ENCODE assay signal across 8 cellular contexts in the genomic region with DNA sequence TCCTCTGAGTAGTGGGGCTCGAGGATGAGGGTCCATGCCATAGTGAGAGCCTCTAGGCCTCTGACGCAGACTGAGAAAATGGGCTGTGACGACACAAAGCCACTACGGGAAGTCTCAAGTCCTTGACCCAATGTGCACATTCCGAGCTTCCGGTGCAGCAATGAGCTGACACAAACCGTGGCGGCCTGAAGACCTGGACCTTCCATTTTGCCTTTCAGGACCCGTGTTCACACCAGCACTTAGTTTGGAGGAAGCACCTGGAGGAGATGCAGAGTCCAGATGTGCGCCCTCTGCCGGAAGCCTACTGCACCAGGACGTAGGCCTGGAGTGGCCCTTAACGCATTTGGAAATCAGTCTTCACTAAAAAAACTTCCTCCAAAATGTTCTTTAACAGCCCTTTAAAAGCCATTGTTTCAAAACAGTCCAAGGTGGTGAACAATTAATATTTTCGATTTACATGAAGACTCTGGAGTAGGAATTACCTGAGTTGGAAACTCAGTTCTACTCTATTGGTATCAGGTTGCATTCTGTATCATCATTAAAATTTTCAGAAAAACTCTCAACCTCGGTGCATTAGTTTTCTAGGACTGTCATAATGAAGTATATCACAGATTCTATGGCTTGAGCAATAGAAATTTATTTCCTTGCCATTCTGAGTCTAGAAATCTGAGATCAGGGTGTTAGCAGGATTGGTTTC. TPM values are rescaled to one million over a fixed set of nuclear protein-coding genes. Genes with fewer than 3 reads are reported as not detected.
DNase-seq lines count a peak whose midpoint lies in the region; ATAC-seq lines count a peak whose summit lies in the region.

No MANE protein-coding gene starts in this region.

- H3K18ac ChIP-seq in mesenchymal stem cell (ENCODE audit: low read depth in 1 of 2, low read length in 2 of 2), result no peak overlapping the region

- H3K27ac Mint-ChIP-seq in stimulated activated memory B cell treated with anti-CD40 and anti-IgM and Interleukin-4, amounts not matched to agents 10 μg/mL and 1 μg/mL and 100 μg/mL, for 72 hours, result peak overlapping the region; percentile 95

- no peak overlapping the region for H2AK5ac ChIP-seq in mesenchymal stem cell (ENCODE audit: low read length, severe bottlenecking)

- H2BK5ac ChIP-seq in mesenchymal stem cell (ENCODE audit: low read depth, low read length, poor library complexity, severe bottlenecking), result no peak overlapping the region

- ATAC-seq in HG03520 (IDR thresholded peaks at IDR 0.05; ENCODE audit: unreplicated experiment), result peak; percentile 35
- ATAC-seq in stimulated activated memory B cell treated with anti-CD40 and anti-IgM and Interleukin-4, amounts not matched to agents 10 μg/mL and 1 μg/mL and 100 μg/mL, for 72 hours, result peak; percentile 61
- ATAC-seq in GM18867 (IDR thresholded peaks at IDR 0.05; ENCODE audit: unreplicated experiment), result no peak

- H4K8ac ChIP-seq in mesenchymal stem cell (ENCODE audit: low read length), result no peak overlapping the region

- no peak overlapping the region for H3K4me3 Mint-ChIP-seq in stimulated activated memory B cell treated with anti-CD40 and anti-IgM and Interleukin-4, amounts not matched to agents 10 μg/mL and 1 μg/mL and 100 μg/mL, for 72 hours

- no peak overlapping the region for H3K4ac ChIP-seq in mesenchymal stem cell (ENCODE audit: low read depth in 1 of 2, low read length in 2 of 2)

- H2BK12ac ChIP-seq in mesenchymal stem cell (ENCODE audit: low read length in 2 of 2), result no peak overlapping the region

- H3K9me3 Mint-ChIP-seq in stimulated activated memory B cell treated with anti-CD40 and anti-IgM and Interleukin-4, amounts not matched to agents 10 μg/mL and 1 μg/mL and 100 μg/mL, for 72 hours, result no peaks in the 10 kb centered on the region

- H2BK15ac ChIP-seq in mesenchymal stem cell (ENCODE audit: low read depth, poor library complexity, severe bottlenecking), result no peak overlapping the region

- no peak overlapping the region for H3K27ac ChIP-seq in mesenchymal stem cell (ENCODE audit: low read length, poor library complexity, severe bottlenecking)

- no peak overlapping the region for H3K14ac ChIP-seq in mesenchymal stem cell (ENCODE audit: low read length in 2 of 2)

- no peak overlapping the region for H3K23ac ChIP-seq in mesenchymal stem cell (ENCODE audit: low read length in 2 of 2)

- H2AFZ ChIP-seq in mesenchymal stem cell (ENCODE audit: low read depth, low read length), result no peak overlapping the region

- H3K27me3 Mint-ChIP-seq in stimulated activated memory B cell treated with anti-CD40 and anti-IgM and Interleukin-4, amounts not matched to agents 10 μg/mL and 1 μg/mL and 100 μg/mL, for 72 hours, result no peaks in the 10 kb centered on the region

- peaks cover 6% of the 10 kb centered on the region for H3K4me1 ChIP-seq in mesenchymal stem cell (ENCODE audit: control insufficient read depth, insufficient read depth, low read depth, low read length)

- H3K9me3 ChIP-seq in mesenchymal stem cell (ENCODE audit: control insufficient read depth, low read length), result no peaks in the 10 kb centered on the region

- H3K27me3 ChIP-seq in mesenchymal stem cell (ENCODE audit: control insufficient read depth in 1 of 2, insufficient read depth in 1 of 2, low read length in 2 of 2), result no peaks in the 10 kb centered on the region

- H2BK120ac ChIP-seq in mesenchymal stem cell (ENCODE audit: low read depth, low read length), result no peak overlapping the region

- no peaks in the 10 kb centered on the region for H3K36me3 ChIP-seq in mesenchymal stem cell (ENCODE audit: control insufficient read depth in 1 of 2, insufficient read depth in 2 of 2, low read depth in 1 of 2, low read length in 2 of 2)

- H3K4me3 ChIP-seq in mesenchymal stem cell (ENCODE audit: insufficient read depth in 1 of 2, low read depth in 1 of 2, low read length in 2 of 2), result no peak overlapping the region

- peaks cover 40% of the 10 kb centered on the region for H3K4me1 Mint-ChIP-seq in stimulated activated memory B cell treated with anti-CD40 and anti-IgM and Interleukin-4, amounts not matched to agents 10 μg/mL and 1 μg/mL and 100 μg/mL, for 72 hours

- H3K36me3 Mint-ChIP-seq in stimulated activated memory B cell treated with anti-CD40 and anti-IgM and Interleukin-4, amounts not matched to agents 10 μg/mL and 1 μg/mL and 100 μg/mL, for 72 hours, result no peaks in the 10 kb centered on the region

- 63% methylated on average over 12 of the region's 15 CpGs for WGBS in mesenchymal stem cell

- DNase-seq in CD1c-positive myeloid dendritic cell (ENCODE audit: extremely low spot score) (peak; percentile 79), cerebellar cortex (ENCODE audit: low spot score) (peak; percentile 33), mesenchymal stem cell (peak; percentile 53), HK-2 (ENCODE audit: unreplicated experiment) (no peak)
- DNase-seq in activated CD4-positive, CD25-positive, alpha-beta regulatory T cell treated with anti-CD3 and anti-CD28 coated beads, Interleukin-2, amount 50 U/mL, for 72 hours, result peak; percentile 70

- H3K4me2 ChIP-seq in mesenchymal stem cell (ENCODE audit: low read length, poor library complexity, severe bottlenecking), result no peak overlapping the region

- H3K9ac ChIP-seq in mesenchymal stem cell (ENCODE audit: low read length), result no peak overlapping the region

- H4K91ac ChIP-seq in mesenchymal stem cell (ENCODE audit: low read length), result peak overlapping the region; percentile 4

- H3K79me1 ChIP-seq in mesenchymal stem cell (replicated peaks; ENCODE audit: low read length, poor library complexity, severe bottlenecking), result no peaks in the 10 kb centered on the region

RNA-seq across cellular contexts. Expression of a gene that starts 33.9 kb away (rescaled TPM):
- 3.1 TPM for polyA plus RNA-seq in mesenchymal stem cell (2013, experiment 1 of 2)
- 3.2 TPM for polyA plus RNA-seq in mesenchymal stem cell (2013, experiment 2 of 2)
